8 cellular contexts compared by ENCODE assay signal in the genomic region with DNA sequence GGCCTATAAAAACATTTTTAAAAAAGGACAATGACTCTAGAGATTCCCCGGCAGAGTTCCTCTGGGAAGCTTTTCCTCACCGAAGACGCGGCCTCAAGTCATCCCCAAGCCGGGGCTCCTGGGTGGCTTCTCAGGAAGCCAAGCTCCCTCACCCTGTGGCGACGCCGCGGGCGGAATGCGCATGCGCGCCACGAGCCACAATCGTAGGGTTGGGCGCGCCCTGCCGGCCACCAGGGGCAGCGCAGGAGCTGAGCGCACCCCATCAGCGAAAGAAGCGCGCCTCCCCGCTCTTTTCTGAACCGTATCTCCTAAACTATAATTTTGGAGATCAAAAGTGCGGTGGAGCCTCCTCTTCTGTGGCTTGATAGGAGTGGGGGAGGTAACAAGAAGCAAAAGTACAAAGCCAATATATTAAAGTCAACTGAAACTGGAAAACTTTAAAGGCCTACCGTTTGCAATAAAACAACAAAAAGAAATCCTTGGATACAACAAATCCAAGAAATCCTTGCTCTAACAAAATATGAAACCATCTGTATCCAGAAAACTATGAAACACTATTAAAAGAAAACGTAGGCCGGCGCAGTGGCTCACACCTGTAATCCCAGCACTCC. TPM values are rescaled to one million over a fixed set of nuclear protein-coding genes. Genes with fewer than 3 reads are reported as not detected.
DNase-seq lines count a peak whose midpoint lies in the region; ATAC-seq and TF ChIP-seq lines count a peak whose summit lies in the region.

No MANE protein-coding gene starts in this region.

- H3K4me1 Mint-ChIP-seq in WTC11: peaks cover 10% of the 10 kb centered on the region

- no peak overlapping the region for H3K4me3 ChIP-seq in brain microvascular endothelial cell (ENCODE audit: low read depth, low read length)

- no peak overlapping the region for H3K27ac ChIP-seq in brain microvascular endothelial cell

- H3K27me3 ChIP-seq in brain microvascular endothelial cell (replicated peaks): no peaks in the 10 kb centered on the region

- H3K36me3 ChIP-seq in brain microvascular endothelial cell (replicated peaks): no peaks in the 10 kb centered on the region

- DNase-seq in Daoy (ENCODE audit: low read depth) (peak; percentile 48), WTC11 (ENCODE audit: low spot score) (peak; percentile 94), brain microvascular endothelial cell (peak; percentile 47), left colon (peak; percentile 66 to 81), HuH-7 (ENCODE audit: low spot score) (no peak)
- DNase-seq in stimulated activated CD4-positive, alpha-beta T cell treated with anti-CD3 and anti-CD28 coated beads, Interleukin-4, amount 100 ng/mL, for 1 hour: peak; percentile 95

- peak overlapping the region; percentile 42 for H3K4me3 Mint-ChIP-seq in WTC11

- no peaks in the 10 kb centered on the region for H3K36me3 Mint-ChIP-seq in WTC11

- H3K9me3 Mint-ChIP-seq in WTC11: peaks cover 2% of the 10 kb centered on the region; the same call in 1 of the 2 replicates

- POLR2A ChIA-PET in WTC11 (lab: Charles Lee): interaction anchor here (0.9 to 1.1 kb wide), 2 partner anchors 16 to 17 kb away, joined by 5 read pairs; a partner anchor contains a TSS

- TF ChIP-seq CTCF in WTC11 (IDR thresholded peaks at IDR 0.05) (peak; percentile 96), brain microvascular endothelial cell (IDR thresholded peaks at IDR 0.05; ENCODE audit: low read depth, low read length, missing control alignments) (peak; percentile 73)

- in situ Hi-C loops in brain microvascular endothelial cell (cut with HindIII; ENCODE audit: low pct_ligation_motif_present, low sequenced_read_pairs): no loop called here

- peaks cover 35% of the 10 kb centered on the region for H3K27me3 Mint-ChIP-seq in WTC11 (ENCODE audit: low read depth)

- intact Hi-C loops in left colon (cut with DNase I, micrococcal nuclease): no loop called here

- CTCF ChIA-PET in WTC11 (lab: Charles Lee): interaction anchor here (0.6 to 1.4 kb wide), 26 partner anchors 10 to 276 kb away, joined by 3 to 29 read pairs (median 4); a partner anchor contains a TSS

- ATAC-seq in WTC11 (peak; percentile 28), left colon (no peak), HG02678 (IDR thresholded peaks at IDR 0.05; ENCODE audit: unreplicated experiment) (no peak), HG03565 (IDR thresholded peaks at IDR 0.05; ENCODE audit: unreplicated experiment) (no peak)

- no peak overlapping the region for H3K27ac Mint-ChIP-seq in WTC11

TF ChIP-seq in WTC11, 78 proteins besides CTCF, POLR2A, EP300 and RAD21 (continues in another document):
- TF ChIP-seq, protein P1, sequence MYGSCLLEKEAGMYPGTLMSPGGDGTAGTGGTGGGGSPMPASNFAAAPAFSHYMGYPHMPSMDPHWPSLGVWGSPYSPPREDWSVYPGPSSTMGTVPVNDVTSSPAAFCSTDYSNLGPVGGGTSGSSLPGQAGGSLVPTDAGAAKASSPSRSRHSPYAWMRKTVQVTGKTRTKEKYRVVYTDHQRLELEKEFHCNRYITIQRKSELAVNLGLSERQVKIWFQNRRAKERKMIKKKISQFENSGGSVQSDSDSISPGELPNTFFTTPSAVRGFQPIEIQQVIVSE (CRISPR knock-in tag; IDR thresholded peaks at IDR 0.05; ENCODE audit: borderline replicate concordance): no peak
- TF ChIP-seq CBFB (CRISPR knock-in tag; IDR thresholded peaks at IDR 0.05; ENCODE audit: low read depth) (no peak), ZNF263 (CRISPR knock-in tag; IDR thresholded peaks at IDR 0.05; ENCODE audit: low read depth) (no peak), NFE2L1 (CRISPR knock-in tag; IDR thresholded peaks at IDR 0.05) (no peak), JUN (CRISPR knock-in tag; IDR thresholded peaks at IDR 0.05) (no peak), CREM (CRISPR knock-in tag; IDR thresholded peaks at IDR 0.05) (no peak), NFATC4 (CRISPR knock-in tag; IDR thresholded peaks at IDR 0.05) (no peak), TEAD1 (CRISPR knock-in tag; IDR thresholded peaks at IDR 0.05) (no peak), ZNF396 (CRISPR knock-in tag; IDR thresholded peaks at IDR 0.05; ENCODE audit: borderline replicate concordance) (no peak), ZNF138 (CRISPR knock-in tag; conservative IDR thresholded peaks at IDR 0.05) (no peak), SMAD3 (CRISPR knock-in tag; IDR thresholded peaks at IDR 0.05; ENCODE audit: borderline replicate concordance) (no peak), NR1H2 (CRISPR knock-in tag; IDR thresholded peaks at IDR 0.05) (no peak), ESRRA (CRISPR knock-in tag; IDR thresholded peaks at IDR 0.05; ENCODE audit: borderline replicate concordance) (no peak), GTF2I (CRISPR knock-in tag; conservative IDR thresholded peaks at IDR 0.05) (no peak)
- TF ChIP-seq, protein P2, sequence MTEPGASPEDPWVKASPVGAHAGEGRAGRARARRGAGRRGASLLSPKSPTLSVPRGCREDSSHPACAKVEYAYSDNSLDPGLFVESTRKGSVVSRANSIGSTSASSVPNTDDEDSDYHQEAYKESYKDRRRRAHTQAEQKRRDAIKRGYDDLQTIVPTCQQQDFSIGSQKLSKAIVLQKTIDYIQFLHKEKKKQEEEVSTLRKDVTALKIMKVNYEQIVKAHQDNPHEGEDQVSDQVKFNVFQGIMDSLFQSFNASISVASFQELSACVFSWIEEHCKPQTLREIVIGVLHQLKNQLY (CRISPR knock-in tag; IDR thresholded peaks at IDR 0.05): no peak
- TF ChIP-seq, protein P3, sequence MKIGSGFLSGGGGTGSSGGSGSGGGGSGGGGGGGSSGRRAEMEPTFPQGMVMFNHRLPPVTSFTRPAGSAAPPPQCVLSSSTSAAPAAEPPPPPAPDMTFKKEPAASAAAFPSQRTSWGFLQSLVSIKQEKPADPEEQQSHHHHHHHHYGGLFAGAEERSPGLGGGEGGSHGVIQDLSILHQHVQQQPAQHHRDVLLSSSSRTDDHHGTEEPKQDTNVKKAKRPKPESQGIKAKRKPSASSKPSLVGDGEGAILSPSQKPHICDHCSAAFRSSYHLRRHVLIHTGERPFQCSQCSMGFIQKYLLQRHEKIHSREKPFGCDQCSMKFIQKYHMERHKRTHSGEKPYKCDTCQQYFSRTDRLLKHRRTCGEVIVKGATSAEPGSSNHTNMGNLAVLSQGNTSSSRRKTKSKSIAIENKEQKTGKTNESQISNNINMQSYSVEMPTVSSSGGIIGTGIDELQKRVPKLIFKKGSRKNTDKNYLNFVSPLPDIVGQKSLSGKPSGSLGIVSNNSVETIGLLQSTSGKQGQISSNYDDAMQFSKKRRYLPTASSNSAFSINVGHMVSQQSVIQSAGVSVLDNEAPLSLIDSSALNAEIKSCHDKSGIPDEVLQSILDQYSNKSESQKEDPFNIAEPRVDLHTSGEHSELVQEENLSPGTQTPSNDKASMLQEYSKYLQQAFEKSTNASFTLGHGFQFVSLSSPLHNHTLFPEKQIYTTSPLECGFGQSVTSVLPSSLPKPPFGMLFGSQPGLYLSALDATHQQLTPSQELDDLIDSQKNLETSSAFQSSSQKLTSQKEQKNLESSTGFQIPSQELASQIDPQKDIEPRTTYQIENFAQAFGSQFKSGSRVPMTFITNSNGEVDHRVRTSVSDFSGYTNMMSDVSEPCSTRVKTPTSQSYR (CRISPR knock-in tag; IDR thresholded peaks at IDR 0.05): no peak
- TF ChIP-seq, protein P4, sequence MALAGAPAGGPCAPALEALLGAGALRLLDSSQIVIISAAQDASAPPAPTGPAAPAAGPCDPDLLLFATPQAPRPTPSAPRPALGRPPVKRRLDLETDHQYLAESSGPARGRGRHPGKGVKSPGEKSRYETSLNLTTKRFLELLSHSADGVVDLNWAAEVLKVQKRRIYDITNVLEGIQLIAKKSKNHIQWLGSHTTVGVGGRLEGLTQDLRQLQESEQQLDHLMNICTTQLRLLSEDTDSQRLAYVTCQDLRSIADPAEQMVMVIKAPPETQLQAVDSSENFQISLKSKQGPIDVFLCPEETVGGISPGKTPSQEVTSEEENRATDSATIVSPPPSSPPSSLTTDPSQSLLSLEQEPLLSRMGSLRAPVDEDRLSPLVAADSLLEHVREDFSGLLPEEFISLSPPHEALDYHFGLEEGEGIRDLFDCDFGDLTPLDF (CRISPR knock-in tag; IDR thresholded peaks at IDR 0.05): no peak
- TF ChIP-seq, protein P5, sequence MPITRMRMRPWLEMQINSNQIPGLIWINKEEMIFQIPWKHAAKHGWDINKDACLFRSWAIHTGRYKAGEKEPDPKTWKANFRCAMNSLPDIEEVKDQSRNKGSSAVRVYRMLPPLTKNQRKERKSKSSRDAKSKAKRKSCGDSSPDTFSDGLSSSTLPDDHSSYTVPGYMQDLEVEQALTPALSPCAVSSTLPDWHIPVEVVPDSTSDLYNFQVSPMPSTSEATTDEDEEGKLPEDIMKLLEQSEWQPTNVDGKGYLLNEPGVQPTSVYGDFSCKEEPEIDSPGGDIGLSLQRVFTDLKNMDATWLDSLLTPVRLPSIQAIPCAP (CRISPR knock-in tag; IDR thresholded peaks at IDR 0.05): no peak
- TF ChIP-seq, protein P6, sequence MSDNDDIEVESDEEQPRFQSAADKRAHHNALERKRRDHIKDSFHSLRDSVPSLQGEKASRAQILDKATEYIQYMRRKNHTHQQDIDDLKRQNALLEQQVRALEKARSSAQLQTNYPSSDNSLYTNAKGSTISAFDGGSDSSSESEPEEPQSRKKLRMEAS (CRISPR knock-in tag; IDR thresholded peaks at IDR 0.05): peak; percentile 85
- TF ChIP-seq, protein P7, sequence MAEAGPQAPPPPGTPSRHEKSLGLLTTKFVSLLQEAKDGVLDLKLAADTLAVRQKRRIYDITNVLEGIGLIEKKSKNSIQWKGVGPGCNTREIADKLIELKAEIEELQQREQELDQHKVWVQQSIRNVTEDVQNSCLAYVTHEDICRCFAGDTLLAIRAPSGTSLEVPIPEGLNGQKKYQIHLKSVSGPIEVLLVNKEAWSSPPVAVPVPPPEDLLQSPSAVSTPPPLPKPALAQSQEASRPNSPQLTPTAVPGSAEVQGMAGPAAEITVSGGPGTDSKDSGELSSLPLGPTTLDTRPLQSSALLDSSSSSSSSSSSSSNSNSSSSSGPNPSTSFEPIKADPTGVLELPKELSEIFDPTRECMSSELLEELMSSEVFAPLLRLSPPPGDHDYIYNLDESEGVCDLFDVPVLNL (CRISPR knock-in tag; IDR thresholded peaks at IDR 0.05; ENCODE audit: borderline replicate concordance, low read depth): no peak
- TF ChIP-seq, protein P8, sequence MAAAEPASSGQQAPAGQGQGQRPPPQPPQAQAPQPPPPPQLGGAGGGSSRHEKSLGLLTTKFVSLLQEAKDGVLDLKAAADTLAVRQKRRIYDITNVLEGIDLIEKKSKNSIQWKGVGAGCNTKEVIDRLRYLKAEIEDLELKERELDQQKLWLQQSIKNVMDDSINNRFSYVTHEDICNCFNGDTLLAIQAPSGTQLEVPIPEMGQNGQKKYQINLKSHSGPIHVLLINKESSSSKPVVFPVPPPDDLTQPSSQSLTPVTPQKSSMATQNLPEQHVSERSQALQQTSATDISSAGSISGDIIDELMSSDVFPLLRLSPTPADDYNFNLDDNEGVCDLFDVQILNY (CRISPR knock-in tag; IDR thresholded peaks at IDR 0.05): no peak

RNA-seq across cellular contexts. Expression of a gene that starts 17.4 kb away (rescaled TPM):
- 16.4 and 23.3 TPM in 2 replicates for total RNA-seq in Daoy (2014; rRNA removed; shearing (Covaris generic))
- total RNA-seq in WTC11 (2021): 50.2 to 58.7 TPM (median 53.9 TPM) in 3 replicates
- 10 to 100 TPM; 50.4 to 58.2 TPM for total RNA-seq in left colon

RNA-seq across cellular contexts. Expression of a gene that starts 51.3 kb away (rescaled TPM):
- total RNA-seq in Daoy (2014; rRNA removed; shearing (Covaris generic)): 2.5 TPM in 2 replicates
- total RNA-seq in WTC11 (2021) (15.7 to 21.1 TPM (median 18.3 TPM) in 3 replicates), left colon (10 to 100 TPM in 1 of 2 donors, 1 to 10 TPM in 1; 8.6 to 10.8 TPM)
